Comparison of ENCODE assay signal across 11 cellular contexts in the genomic region with DNA sequence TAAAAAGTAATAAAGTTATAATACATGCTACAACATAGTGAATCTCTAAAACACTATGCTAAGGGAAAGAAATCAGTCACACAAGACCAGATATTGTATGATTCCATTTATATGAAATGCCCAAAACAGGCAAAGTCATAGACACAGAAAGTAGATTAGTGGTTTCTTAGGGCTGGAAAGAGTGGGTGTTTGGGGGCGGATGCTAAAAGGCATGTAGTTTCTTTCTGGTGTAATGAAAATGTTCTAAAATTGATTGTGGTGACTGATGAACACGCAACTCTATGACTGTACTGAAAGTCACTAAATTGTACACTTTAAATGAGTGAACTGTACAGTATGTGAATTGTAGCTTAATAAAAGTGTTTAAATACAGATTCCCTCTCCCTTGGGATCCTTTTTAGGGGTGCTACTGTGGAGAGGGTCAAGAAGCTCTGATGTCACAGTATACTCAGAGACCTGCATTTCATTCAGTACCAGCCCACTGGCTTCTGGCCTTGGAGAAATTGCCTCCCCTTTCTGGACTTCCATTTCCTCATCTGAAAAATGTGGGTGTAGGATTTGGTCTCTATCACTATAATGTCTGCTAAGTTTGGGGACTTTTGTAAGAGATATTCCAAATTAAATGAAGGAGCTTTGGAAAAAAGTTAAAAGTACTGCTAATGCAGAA. TPM values are rescaled to one million over a fixed set of nuclear protein-coding genes. Genes with fewer than 3 reads are reported as not detected.
A peak's percentile ranks its signal among the peaks of the same experiment; 100 is the strongest.
DNase-seq lines count a peak whose midpoint lies in the region; FAIRE-seq and TF ChIP-seq lines count a peak whose summit lies in the region.
"Had no signal": no experiment of that assay in that cellular context is flagged by ENCODE, and none has a peak within 500 bp of the region (broad histone marks: within the 10 kb centered on the region; RNA-seq: fewer than 3 reads in every experiment).

No MANE protein-coding gene starts in this region.

- H3K27ac ChIP-seq in Peyer's patch: peak overlapping the region in 3 of 4 donors; percentile 35 to 49 (median 46)
- no peak overlapping the region for H3K27ac ChIP-seq in tibial artery
- H3K27ac ChIP-seq: prostate gland, tibial nerve had no signal

- TF ChIP-seq POLR2A in Peyer's patch (IDR thresholded peaks at IDR 0.05) (no peak), GM12892 (IDR thresholded peaks at IDR 0.05; ENCODE audit: low read depth, low read length) (no peak)

- DNase-seq in GM13976 (ENCODE audit: low spot score): peak; percentile 33
- DNase-seq in Peyer's patch: no peak
- peak; percentile 71 for DNase-seq in stimulated activated CD4-positive, alpha-beta T cell treated with anti-CD3 and anti-CD28 coated beads, Interleukin-4, amount 100 ng/mL, for 1 hour
- no peak for DNase-seq in MG63
- no peak for DNase-seq in tibial artery
- no peak for DNase-seq in GM12892 (ENCODE audit: insufficient read length)
- DNase-seq in germinal center (ENCODE audit: low spot score): no peak

- TF ChIP-seq CTCF in GM13976 (IDR thresholded peaks at IDR 0.05; ENCODE audit: borderline replicate concordance, control extremely low read depth, extremely low read depth, insufficient read depth, missing control alignments) (no peak), Peyer's patch (IDR thresholded peaks at IDR 0.05) (no peak), tibial artery (IDR thresholded peaks at IDR 0.05) (no peak)

- H3K27ac Mint-ChIP-seq in activated naive CD4-positive, alpha-beta T cell treated with anti-CD3 and anti-CD28 coated beads, Interleukin-2, amount 50 U/mL, for 24 hours: peak overlapping the region; percentile 89

- intact Hi-C loops in tibial artery (cut with DNase I; ENCODE audit: low total_unique reads): loop anchor here (10.0 kb wide), 1 partner anchor 233 kb away; no protein-coding TSS in a partner anchor

- H3K4me3 ChIP-seq in Peyer's patch (no peak overlapping the region), MG63 (no peak overlapping the region), tibial artery (no peak overlapping the region)
- H3K4me3 ChIP-seq: prostate gland, tibial nerve had no signal

- H3K36me3 ChIP-seq in Peyer's patch: no peaks in the 10 kb centered on the region
- H3K36me3 ChIP-seq in MG63: no peaks in the 10 kb centered on the region
- no peaks in the 10 kb centered on the region for H3K36me3 ChIP-seq in tibial artery
- H3K36me3 ChIP-seq: prostate gland, tibial nerve had no signal

- peak overlapping the region; percentile 57 for H3K4me3 Mint-ChIP-seq in activated naive CD4-positive, alpha-beta T cell treated with anti-CD3 and anti-CD28 coated beads, Interleukin-2, amount 50 U/mL, for 24 hours

- FAIRE-seq in GM12892 (lab: Jason Lieb, UNC): no peak

- H3K9me3 ChIP-seq in Peyer's patch: no peaks in the 10 kb centered on the region
- no peaks in the 10 kb centered on the region for H3K9me3 ChIP-seq in MG63
- no peaks in the 10 kb centered on the region for H3K9me3 ChIP-seq in tibial artery
- H3K9me3 ChIP-seq: prostate gland, tibial nerve had no signal

- no peaks in the 10 kb centered on the region for H3K27me3 ChIP-seq in Peyer's patch
- H3K27me3 ChIP-seq in MG63: no peaks in the 10 kb centered on the region
- no peaks in the 10 kb centered on the region for H3K27me3 ChIP-seq in tibial artery
- H3K27me3 ChIP-seq: tibial nerve had no signal

- H3K4me1 ChIP-seq in Peyer's patch (peaks cover 0 to 3% (median 0%) of the 10 kb centered on the region in 4 donors), tibial artery (no peaks in the 10 kb centered on the region)
- H3K4me1 ChIP-seq: prostate gland, tibial nerve had no signal

- peaks cover 66% of the 10 kb centered on the region for H3K4me1 Mint-ChIP-seq in activated naive CD4-positive, alpha-beta T cell treated with anti-CD3 and anti-CD28 coated beads, Interleukin-2, amount 50 U/mL, for 24 hours

- in situ Hi-C loops in GM13976 (cut with MboI; ENCODE audit: low sequenced_read_pairs, unreplicated experiment): loop anchor here (10.0 kb wide), 1 partner anchor 193 kb away; no protein-coding TSS in a partner anchor

- H3K27me3 Mint-ChIP-seq in activated naive CD4-positive, alpha-beta T cell treated with anti-CD3 and anti-CD28 coated beads, Interleukin-2, amount 50 U/mL, for 24 hours: no peaks in the 10 kb centered on the region

- peaks cover 6% of the 10 kb centered on the region for H3K36me3 Mint-ChIP-seq in activated naive CD4-positive, alpha-beta T cell treated with anti-CD3 and anti-CD28 coated beads, Interleukin-2, amount 50 U/mL, for 24 hours

- peaks cover 4% of the 10 kb centered on the region for H3K9me3 Mint-ChIP-seq in activated naive CD4-positive, alpha-beta T cell treated with anti-CD3 and anti-CD28 coated beads, Interleukin-2, amount 50 U/mL, for 24 hours

RNA-seq across cellular contexts. Expression of gene AOAH, which starts 46.4 kb away (rescaled TPM):
- total RNA-seq in Peyer's patch: 10 to 100 TPM; 33.3 to 60.2 (median 43.6) TPM
- not detected in 2 replicates for total RNA-seq in MG63 (2014; rRNA removed; shearing (Covaris generic); ENCODE audit: low replicate concordance)
- polyA plus RNA-seq in GM12892 (2012; ENCODE audit: missing spikeins): 0.40 TPM
- total RNA-seq: fibroblast of lung had no signal
- polyA plus RNA-seq: fibroblast of lung had no signal

Comparison
In these comparisons a context has a peak if more than half of its experiments do, and no peak if none do; other contexts are left out.
1. DNase-seq: peak in GM13976 (single experiment) and stimulated activated CD4-positive, alpha-beta T cell treated with anti-CD3 and anti-CD28 coated beads, Interleukin-4, amount 100 ng/mL, for 1 hour (single experiment); none in Peyer's patch (0 of 3), MG63 (single experiment), tibial artery (0 of 2), GM12892 (single experiment) and germinal center (single experiment).
2. H3K27ac ChIP-seq: peak in Peyer's patch (3 of 4); none in tibial artery (0 of 2).
3. RNA of gene AOAH, which starts 46.4 kb away (total RNA-seq): 33.3 to 60.2 TPM in Peyer's patch; not detected in MG63; every median in the first group is over 10 times any median in the second.